In genomic region chr3:85342915-85343314, GRCh38 we compare ENCODE assay signal across 10 cellular contexts.
A peak's percentile ranks its signal among the peaks of the same experiment; 100 is the strongest.
DNase-seq lines count a peak whose midpoint lies in the region; ATAC-seq and TF ChIP-seq lines count a peak whose summit lies in the region.
"Had no signal": no experiment of that assay in that cellular context is flagged by ENCODE, and none has a peak within 500 bp of the region (broad histone marks: within the 10 kb centered on the region; RNA-seq: fewer than 3 reads in every experiment).

No MANE protein-coding gene starts in this region.

- H3K4me3 ChIP-seq in dorsolateral prefrontal cortex = peak overlapping the region in 1 of 59 donors; percentile 14
- H3K4me3 ChIP-seq in retinal pigment epithelial cell (ENCODE audit: low read length) = no peak overlapping the region

- no peak for ATAC-seq in activated T-helper 17 cell treated with anti-CD3 and anti-CD28 coated beads, Interleukin-2, amount 50 U/mL, for 72 hours (replicated peaks)
- ATAC-seq in GM21737 (IDR thresholded peaks at IDR 0.05; ENCODE audit: unreplicated experiment) (no peak), GM19397 (IDR thresholded peaks at IDR 0.05; ENCODE audit: unreplicated experiment) (no peak)

- H3K36me3 Mint-ChIP-seq in activated T-helper 17 cell treated with anti-CD3 and anti-CD28 coated beads, Interleukin-2, amount 50 U/mL, for 72 hours (ENCODE audit: low read depth) = no peaks in the 10 kb centered on the region
- H3K36me3 Mint-ChIP-seq: memory B cell had no signal

- H3K4me3 Mint-ChIP-seq in activated T-helper 17 cell treated with anti-CD3 and anti-CD28 coated beads, Interleukin-2, amount 50 U/mL, for 72 hours = no peak overlapping the region
- H3K4me3 Mint-ChIP-seq: memory B cell had no signal

- H3K27me3 Mint-ChIP-seq in activated T-helper 17 cell treated with anti-CD3 and anti-CD28 coated beads, Interleukin-2, amount 50 U/mL, for 72 hours = no peaks in the 10 kb centered on the region
- H3K27me3 Mint-ChIP-seq: memory B cell had no signal

- intact Hi-C loops in dorsolateral prefrontal cortex (cut with DNase I) = loop anchor here in 1 of 2 donors (5.0 kb wide), 1 partner anchor 381 kb away; no protein-coding TSS in a partner anchor

- no peaks in the 10 kb centered on the region for H3K9me3 Mint-ChIP-seq in activated T-helper 17 cell treated with anti-CD3 and anti-CD28 coated beads, Interleukin-2, amount 50 U/mL, for 72 hours
- H3K9me3 Mint-ChIP-seq: memory B cell had no signal

- no peak overlapping the region for H3K27ac Mint-ChIP-seq in activated T-helper 17 cell treated with anti-CD3 and anti-CD28 coated beads, Interleukin-2, amount 50 U/mL, for 72 hours
- H3K27ac Mint-ChIP-seq: memory B cell had no signal

- peak overlapping the region in 19 of 59 donors; percentile 1 to 41 (median 29) for H3K27ac ChIP-seq in dorsolateral prefrontal cortex

- H3K4me1 Mint-ChIP-seq in activated T-helper 17 cell treated with anti-CD3 and anti-CD28 coated beads, Interleukin-2, amount 50 U/mL, for 72 hours = no peaks in the 10 kb centered on the region
- H3K4me1 Mint-ChIP-seq: memory B cell had no signal

- DNase-seq in NCI-H1694 (lab: John Stamatoyannopoulos, UW) (peak; percentile 2), NCI-H1694 treated with DMSO at 0.1 percent for 48 hours (lab: John Stamatoyannopoulos, UW) (no peak), NCI-H460 (ENCODE audit: extremely low read depth, low read depth) (peak; percentile 40), dorsolateral prefrontal cortex (peak in 3 of 10 donors; percentile 20 to 61 (median 40)), retinal pigment epithelial cell (ENCODE audit: low read depth) (peak; percentile 0)
- DNase-seq: aorta had no signal

- H3K27me3 ChIP-seq in dorsolateral prefrontal cortex = no peaks in the 10 kb centered on the region

- TF ChIP-seq CTCF in dorsolateral prefrontal cortex (IDR thresholded peaks at IDR 0.05 in 54 of 56, conservative IDR thresholded peaks at IDR 0.05 in 2 of 56; ENCODE audit: low read depth in 1 of 56, partially characterized antibody in 56 of 56) = peak in 54 of 56 donors; percentile 26 to 84 (median 62)
- peak; percentile 64 for TF ChIP-seq CTCF in retinal pigment epithelial cell (conservative IDR thresholded peaks at IDR 0.05; ENCODE audit: low read depth, low read length)
